8 cellular contexts compared by ENCODE assay signal in the genomic region with DNA sequence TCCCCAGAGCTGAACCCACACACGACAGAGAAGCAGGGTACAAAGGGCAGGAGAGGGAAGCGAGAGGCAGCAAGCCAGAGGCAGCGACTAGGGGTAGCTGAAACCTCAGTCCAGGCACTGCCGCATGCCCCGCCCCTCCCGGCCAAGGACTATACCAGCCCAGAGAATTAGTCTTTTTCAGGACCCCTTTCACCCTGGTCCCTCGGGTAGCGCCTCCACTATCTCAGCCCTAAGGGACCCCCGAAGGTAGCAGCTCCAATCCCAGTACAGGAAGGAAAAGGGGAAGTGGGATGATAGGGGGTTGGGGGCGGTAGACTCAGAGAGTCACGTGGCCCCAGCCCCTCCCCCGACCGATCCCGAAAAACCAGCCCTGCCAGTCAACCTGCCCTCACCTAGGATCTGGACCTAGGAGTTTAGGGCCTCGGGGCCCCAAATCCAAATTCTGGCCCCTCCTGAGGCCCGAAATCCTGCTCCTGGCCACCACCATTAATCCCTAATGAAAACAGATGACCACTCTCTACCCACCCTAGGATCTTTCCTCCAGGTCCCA. TPM values are rescaled to one million over a fixed set of nuclear protein-coding genes. Genes with fewer than 3 reads are reported as not detected.
DNase-seq lines count a peak whose midpoint lies in the region; ATAC-seq and TF ChIP-seq lines count a peak whose summit lies in the region.

No MANE protein-coding gene starts in this region.

- peak overlapping the region; percentile 34 for H3K27ac Mint-ChIP-seq in activated T-helper 1 cell treated with anti-CD3 and anti-CD28 coated beads, Interleukin-12 subunit alpha, Interleukin-12 subunit beta, Interleukin-2, Interleukin-4 antibody, amounts not matched to agents 30 ng/mL and 10 ng/mL and 1 ng/mL, durations not matched to agents 14 hours and 24 hours and 36 hours

- WGBS in sigmoid colon, 2 donors, result 4 to 6% methylated on average over 16 of the region's 16 CpGs

- intact Hi-C loops in Right ventricle myocardium superior (cut with DNase I), result loop anchor here (10.0 kb wide), 1 partner anchor 117 kb away; a partner anchor contains a TSS
- intact Hi-C loops in cardiac septum (cut with DNase I), result no loop called here
- intact Hi-C loops in activated T-helper 1 cell treated with anti-CD3 and anti-CD28 coated beads, Interleukin-12 subunit alpha, Interleukin-12 subunit beta, Interleukin-2, Interleukin-4 antibody, amounts not matched to agents 30 ng/mL and 10 ng/mL and 1 ng/mL, durations not matched to agents 14 hours and 24 hours and 36 hours (cut with micrococcal nuclease), result no loop called here
- intact Hi-C loops in sigmoid colon (cut with DNase I), result loop anchor here (5.0 kb wide), 1 partner anchor 130 kb away; no protein-coding TSS in a partner anchor

- H3K27me3 ChIP-seq in right atrium auricular region (no peaks in the 10 kb centered on the region), sigmoid colon (no peaks in the 10 kb centered on the region)

- no peak for TF ChIP-seq POLR2A in sigmoid colon (IDR thresholded peaks at IDR 0.05)

- no peaks in the 10 kb centered on the region for H3K27me3 Mint-ChIP-seq in activated T-helper 1 cell treated with anti-CD3 and anti-CD28 coated beads, Interleukin-12 subunit alpha, Interleukin-12 subunit beta, Interleukin-2, Interleukin-4 antibody, amounts not matched to agents 30 ng/mL and 10 ng/mL and 1 ng/mL, durations not matched to agents 14 hours and 24 hours and 36 hours (ENCODE audit: insufficient read depth)

- TF ChIP-seq EP300 in sigmoid colon (IDR thresholded peaks at IDR 0.05), result no peak

- H3K4me3 Mint-ChIP-seq in activated T-helper 1 cell treated with anti-CD3 and anti-CD28 coated beads, Interleukin-12 subunit alpha, Interleukin-12 subunit beta, Interleukin-2, Interleukin-4 antibody, amounts not matched to agents 30 ng/mL and 10 ng/mL and 1 ng/mL, durations not matched to agents 14 hours and 24 hours and 36 hours, result peak overlapping the region; percentile 42

- no peaks in the 10 kb centered on the region for H3K9me3 ChIP-seq in right atrium auricular region
- H3K9me3 ChIP-seq in sigmoid colon, result no peaks in the 10 kb centered on the region

- H3K36me3 ChIP-seq in right atrium auricular region, result peaks cover 15% of the 10 kb centered on the region
- peaks cover 14 to 58% (median 29%) of the 10 kb centered on the region in 4 donors for H3K36me3 ChIP-seq in sigmoid colon

- H3K36me3 Mint-ChIP-seq in activated T-helper 1 cell treated with anti-CD3 and anti-CD28 coated beads, Interleukin-12 subunit alpha, Interleukin-12 subunit beta, Interleukin-2, Interleukin-4 antibody, amounts not matched to agents 30 ng/mL and 10 ng/mL and 1 ng/mL, durations not matched to agents 14 hours and 24 hours and 36 hours (ENCODE audit: low read depth), result peaks cover 29% of the 10 kb centered on the region

- H3K9me3 Mint-ChIP-seq in activated T-helper 1 cell treated with anti-CD3 and anti-CD28 coated beads, Interleukin-12 subunit alpha, Interleukin-12 subunit beta, Interleukin-2, Interleukin-4 antibody, amounts not matched to agents 30 ng/mL and 10 ng/mL and 1 ng/mL, durations not matched to agents 14 hours and 24 hours and 36 hours, result no peaks in the 10 kb centered on the region

- DNase-seq in Right ventricle myocardium superior (peak; percentile 58), cardiac septum (ENCODE audit: low spot score) (no peak), right atrium auricular region (ENCODE audit: low spot score) (no peak), sigmoid colon (no peak), DMS79 treated with DMSO at 0.1 percent for 48 hours (lab: John Stamatoyannopoulos, UW) (no peak), NCI-H69 (lab: John Stamatoyannopoulos, UW) (no peak)
- no peak for DNase-seq in activated T-helper 1 cell treated with anti-CD3 and anti-CD28 coated beads, Interleukin-12 subunit alpha, Interleukin-12 subunit beta, Interleukin-2, Interleukin-4 antibody, amounts not matched to agents 30 ng/mL and 10 ng/mL and 1 ng/mL, durations not matched to agents 14 hours and 24 hours and 36 hours (ENCODE audit: low spot score)

- peak overlapping the region; percentile 94 to 98 for H3K27ac ChIP-seq in right atrium auricular region
- H3K27ac ChIP-seq in sigmoid colon, result peak overlapping the region; percentile 95 to 98 (median 97)

- H3K4me1 Mint-ChIP-seq in activated T-helper 1 cell treated with anti-CD3 and anti-CD28 coated beads, Interleukin-12 subunit alpha, Interleukin-12 subunit beta, Interleukin-2, Interleukin-4 antibody, amounts not matched to agents 30 ng/mL and 10 ng/mL and 1 ng/mL, durations not matched to agents 14 hours and 24 hours and 36 hours (ENCODE audit: low read depth), result peaks cover 37% of the 10 kb centered on the region

- H3K4me3 ChIP-seq in right atrium auricular region, result peak overlapping the region; percentile 69 to 78
- H3K4me3 ChIP-seq in sigmoid colon, result peak overlapping the region; percentile 62 to 93 (median 84)

- H3K4me1 ChIP-seq in right atrium auricular region, result peaks cover 0 to 30% of the 10 kb centered on the region in 2 donors
- peaks cover 0 to 37% (median 24%) of the 10 kb centered on the region in 4 donors for H3K4me1 ChIP-seq in sigmoid colon

- TF ChIP-seq CTCF in right atrium auricular region (IDR thresholded peaks at IDR 0.05), result no peak
- TF ChIP-seq CTCF in sigmoid colon (IDR thresholded peaks at IDR 0.05), result no peak

- no peak for ATAC-seq in Right ventricle myocardium superior (ENCODE audit: poor library complexity)
- no peak for ATAC-seq in HG03521 (IDR thresholded peaks at IDR 0.05; ENCODE audit: unreplicated experiment)

RNA-seq across cellular contexts. Expression of a gene that starts 1.3 kb away (rescaled TPM):
- total RNA-seq in Right ventricle myocardium superior, result 60.5 TPM
- 46.9 TPM for total RNA-seq in cardiac septum
- total RNA-seq in activated T-helper 1 cell treated with anti-CD3 and anti-CD28 coated beads, Interleukin-12 subunit alpha, Interleukin-12 subunit beta, Interleukin-2, Interleukin-4 antibody, amounts not matched to agents 30 ng/mL and 10 ng/mL and 1 ng/mL, durations not matched to agents 14 hours and 24 hours and 36 hours, result 27.6 and 28.0 TPM in 2 replicates
- total RNA-seq in right atrium auricular region, result 10 to 100 TPM; 23.0 to 36.9 TPM
- total RNA-seq in sigmoid colon, result 10 to 100 TPM; 33.2 to 48.9 (median 37.9) TPM
- 10 to 100 TPM in 2 of 3 donors, 1 to 10 TPM in 1; 5.8 to 40.2 (median 18.0) TPM for polyA plus RNA-seq in sigmoid colon

RNA-seq across cellular contexts. Expression of a gene that starts 8.1 kb away (rescaled TPM):
- total RNA-seq in Right ventricle myocardium superior (44.4 TPM), cardiac septum (35.1 TPM), right atrium auricular region (10 to 100 TPM; 23.4 to 29.5 TPM), sigmoid colon (10 to 100 TPM in 3 of 4 donors, 1 to 10 TPM in 1; 7.5 to 56.1 (median 31.8) TPM)
- total RNA-seq in activated T-helper 1 cell treated with anti-CD3 and anti-CD28 coated beads, Interleukin-12 subunit alpha, Interleukin-12 subunit beta, Interleukin-2, Interleukin-4 antibody, amounts not matched to agents 30 ng/mL and 10 ng/mL and 1 ng/mL, durations not matched to agents 14 hours and 24 hours and 36 hours, result 122 and 126 TPM in 2 replicates
- polyA plus RNA-seq in sigmoid colon, result 100 to 1,000 TPM; 131 to 173 (median 144) TPM

RNA-seq across cellular contexts. Expression of a gene that starts 8.4 kb away (rescaled TPM):
- total RNA-seq in Right ventricle myocardium superior (12.8 TPM), cardiac septum (18.8 TPM), right atrium auricular region (10 to 100 TPM; 22.5 to 30.9 TPM), sigmoid colon (10 to 100 TPM; 28.2 to 41.6 (median 37.4) TPM)
- 113 and 123 TPM in 2 replicates for total RNA-seq in activated T-helper 1 cell treated with anti-CD3 and anti-CD28 coated beads, Interleukin-12 subunit alpha, Interleukin-12 subunit beta, Interleukin-2, Interleukin-4 antibody, amounts not matched to agents 30 ng/mL and 10 ng/mL and 1 ng/mL, durations not matched to agents 14 hours and 24 hours and 36 hours
- polyA plus RNA-seq in sigmoid colon, result 10 to 100 TPM; 15.3 to 51.2 (median 30.0) TPM

RNA-seq across cellular contexts. Expression of a gene that starts 16.4 kb away (rescaled TPM):
- total RNA-seq in Right ventricle myocardium superior (78.2 TPM), cardiac septum (85.8 TPM), right atrium auricular region (100 to 1,000 TPM in 1 of 2 donors, 10 to 100 TPM in 1; 80.0 to 103 TPM), sigmoid colon (10 to 100 TPM; 29.8 to 80.0 (median 50.5) TPM)
- total RNA-seq in activated T-helper 1 cell treated with anti-CD3 and anti-CD28 coated beads, Interleukin-12 subunit alpha, Interleukin-12 subunit beta, Interleukin-2, Interleukin-4 antibody, amounts not matched to agents 30 ng/mL and 10 ng/mL and 1 ng/mL, durations not matched to agents 14 hours and 24 hours and 36 hours, result 264 and 265 TPM in 2 replicates
- polyA plus RNA-seq in sigmoid colon, result 100 to 1,000 TPM in 1 of 3 donors, 10 to 100 TPM in 1, 1 to 10 TPM in 1; 7.8 to 114 (median 21.3) TPM

RNA-seq across cellular contexts. Expression of a gene that starts 20.1 kb away (rescaled TPM):
- total RNA-seq in Right ventricle myocardium superior, result 11.6 TPM
- 19.9 TPM for total RNA-seq in cardiac septum
- total RNA-seq in activated T-helper 1 cell treated with anti-CD3 and anti-CD28 coated beads, Interleukin-12 subunit alpha, Interleukin-12 subunit beta, Interleukin-2, Interleukin-4 antibody, amounts not matched to agents 30 ng/mL and 10 ng/mL and 1 ng/mL, durations not matched to agents 14 hours and 24 hours and 36 hours, result 12.5 and 14.7 TPM in 2 replicates
- total RNA-seq in right atrium auricular region, result 10 to 100 TPM; 11.9 to 18.9 TPM
- 10 to 100 TPM in 3 of 4 donors, 1 to 10 TPM in 1; 9.4 to 13.2 (median 12.7) TPM for total RNA-seq in sigmoid colon
- 10 to 100 TPM; 11.3 to 19.2 (median 16.1) TPM for polyA plus RNA-seq in sigmoid colon

Comparison
In these comparisons a context has a peak if more than half of its experiments do, and no peak if none do; other contexts are left out.
1. intact Hi-C loops: an anchor here in Right ventricle myocardium superior (10.0 kb wide) and sigmoid colon (5.0 kb wide); none called in cardiac septum and activated T-helper 1 cell treated with anti-CD3 and anti-CD28 coated beads, Interleukin-12 subunit alpha, Interleukin-12 subunit beta, Interleukin-2, Interleukin-4 antibody, amounts not matched to agents 30 ng/mL and 10 ng/mL and 1 ng/mL, durations not matched to agents 14 hours and 24 hours and 36 hours.